Comparison of ENCODE assay signal across 2 cellular contexts in the genomic region with DNA sequence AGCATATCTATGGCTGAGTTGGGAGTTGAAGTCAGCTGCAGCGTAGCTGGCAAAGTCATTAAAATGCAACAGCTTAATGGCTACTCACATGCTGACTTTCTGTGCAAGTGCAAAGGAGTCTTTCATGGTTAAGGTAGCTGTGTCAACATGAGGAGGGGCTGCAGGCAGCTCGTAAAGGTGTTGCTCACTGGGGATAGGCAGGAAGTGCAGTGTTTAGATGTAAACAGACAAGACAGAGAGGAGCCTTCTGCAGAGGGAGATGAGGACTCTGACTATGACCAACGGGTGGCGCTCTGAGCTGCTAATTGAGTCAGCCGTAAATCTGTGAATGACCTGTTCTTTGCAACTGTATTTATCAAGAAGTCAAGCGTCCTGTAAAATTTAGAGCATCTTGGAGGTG.
TF ChIP-seq lines count a peak whose summit lies in the region.

No MANE protein-coding gene starts in this region.

TF ChIP-seq in SK-N-SH, 30 proteins besides CTCF, POLR2A, EP300 and RAD21 (continued from another document):
- TF ChIP-seq, protein P1, sequence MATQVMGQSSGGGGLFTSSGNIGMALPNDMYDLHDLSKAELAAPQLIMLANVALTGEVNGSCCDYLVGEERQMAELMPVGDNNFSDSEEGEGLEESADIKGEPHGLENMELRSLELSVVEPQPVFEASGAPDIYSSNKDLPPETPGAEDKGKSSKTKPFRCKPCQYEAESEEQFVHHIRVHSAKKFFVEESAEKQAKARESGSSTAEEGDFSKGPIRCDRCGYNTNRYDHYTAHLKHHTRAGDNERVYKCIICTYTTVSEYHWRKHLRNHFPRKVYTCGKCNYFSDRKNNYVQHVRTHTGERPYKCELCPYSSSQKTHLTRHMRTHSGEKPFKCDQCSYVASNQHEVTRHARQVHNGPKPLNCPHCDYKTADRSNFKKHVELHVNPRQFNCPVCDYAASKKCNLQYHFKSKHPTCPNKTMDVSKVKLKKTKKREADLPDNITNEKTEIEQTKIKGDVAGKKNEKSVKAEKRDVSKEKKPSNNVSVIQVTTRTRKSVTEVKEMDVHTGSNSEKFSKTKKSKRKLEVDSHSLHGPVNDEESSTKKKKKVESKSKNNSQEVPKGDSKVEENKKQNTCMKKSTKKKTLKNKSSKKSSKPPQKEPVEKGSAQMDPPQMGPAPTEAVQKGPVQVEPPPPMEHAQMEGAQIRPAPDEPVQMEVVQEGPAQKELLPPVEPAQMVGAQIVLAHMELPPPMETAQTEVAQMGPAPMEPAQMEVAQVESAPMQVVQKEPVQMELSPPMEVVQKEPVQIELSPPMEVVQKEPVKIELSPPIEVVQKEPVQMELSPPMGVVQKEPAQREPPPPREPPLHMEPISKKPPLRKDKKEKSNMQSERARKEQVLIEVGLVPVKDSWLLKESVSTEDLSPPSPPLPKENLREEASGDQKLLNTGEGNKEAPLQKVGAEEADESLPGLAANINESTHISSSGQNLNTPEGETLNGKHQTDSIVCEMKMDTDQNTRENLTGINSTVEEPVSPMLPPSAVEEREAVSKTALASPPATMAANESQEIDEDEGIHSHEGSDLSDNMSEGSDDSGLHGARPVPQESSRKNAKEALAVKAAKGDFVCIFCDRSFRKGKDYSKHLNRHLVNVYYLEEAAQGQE (IDR thresholded peaks at IDR 0.05; ENCODE audit: low read depth, low read length): no peak
- TF ChIP-seq MAX (IDR thresholded peaks at IDR 0.05; ENCODE audit: low read depth): no peak
- no peak for TF ChIP-seq GABPA (IDR thresholded peaks at IDR 0.05; ENCODE audit: low read depth)
- no peak for TF ChIP-seq TAF1 (IDR thresholded peaks at IDR 0.05; ENCODE audit: borderline replicate concordance, low read depth, low read length)
- TF ChIP-seq MXI1 (IDR thresholded peaks at IDR 0.05; ENCODE audit: low read depth, low read length): no peak
- no peak for TF ChIP-seq RFX5 (IDR thresholded peaks at IDR 0.05; ENCODE audit: low read length)
- no peak for TF ChIP-seq ZBTB33 (IDR thresholded peaks at IDR 0.05; ENCODE audit: borderline replicate concordance, low read depth)
- TF ChIP-seq NRF1 (IDR thresholded peaks at IDR 0.05; ENCODE audit: low read depth, low read length): no peak
- no peak for TF ChIP-seq POLR2AphosphoS5 (IDR thresholded peaks at IDR 0.05; ENCODE audit: low read depth, low read length)
- no peak for TF ChIP-seq FOSL2 (IDR thresholded peaks at IDR 0.05; ENCODE audit: borderline replicate concordance, low read depth)
- no peak for TF ChIP-seq JUND (IDR thresholded peaks at IDR 0.05)
- no peak for TF ChIP-seq FOXJ3 (CRISPR knock-in tag; IDR thresholded peaks at IDR 0.05)
- TF ChIP-seq SMC3 (IDR thresholded peaks at IDR 0.05; ENCODE audit: low read depth, low read length): no peak

TF ChIP-seq in SK-N-SH treated with all-trans-retinoic acid at 6 μM for 48 hours, 23 proteins besides CTCF, POLR2A, EP300 and RAD21 (continued from another document):
- TF ChIP-seq, protein P2, sequence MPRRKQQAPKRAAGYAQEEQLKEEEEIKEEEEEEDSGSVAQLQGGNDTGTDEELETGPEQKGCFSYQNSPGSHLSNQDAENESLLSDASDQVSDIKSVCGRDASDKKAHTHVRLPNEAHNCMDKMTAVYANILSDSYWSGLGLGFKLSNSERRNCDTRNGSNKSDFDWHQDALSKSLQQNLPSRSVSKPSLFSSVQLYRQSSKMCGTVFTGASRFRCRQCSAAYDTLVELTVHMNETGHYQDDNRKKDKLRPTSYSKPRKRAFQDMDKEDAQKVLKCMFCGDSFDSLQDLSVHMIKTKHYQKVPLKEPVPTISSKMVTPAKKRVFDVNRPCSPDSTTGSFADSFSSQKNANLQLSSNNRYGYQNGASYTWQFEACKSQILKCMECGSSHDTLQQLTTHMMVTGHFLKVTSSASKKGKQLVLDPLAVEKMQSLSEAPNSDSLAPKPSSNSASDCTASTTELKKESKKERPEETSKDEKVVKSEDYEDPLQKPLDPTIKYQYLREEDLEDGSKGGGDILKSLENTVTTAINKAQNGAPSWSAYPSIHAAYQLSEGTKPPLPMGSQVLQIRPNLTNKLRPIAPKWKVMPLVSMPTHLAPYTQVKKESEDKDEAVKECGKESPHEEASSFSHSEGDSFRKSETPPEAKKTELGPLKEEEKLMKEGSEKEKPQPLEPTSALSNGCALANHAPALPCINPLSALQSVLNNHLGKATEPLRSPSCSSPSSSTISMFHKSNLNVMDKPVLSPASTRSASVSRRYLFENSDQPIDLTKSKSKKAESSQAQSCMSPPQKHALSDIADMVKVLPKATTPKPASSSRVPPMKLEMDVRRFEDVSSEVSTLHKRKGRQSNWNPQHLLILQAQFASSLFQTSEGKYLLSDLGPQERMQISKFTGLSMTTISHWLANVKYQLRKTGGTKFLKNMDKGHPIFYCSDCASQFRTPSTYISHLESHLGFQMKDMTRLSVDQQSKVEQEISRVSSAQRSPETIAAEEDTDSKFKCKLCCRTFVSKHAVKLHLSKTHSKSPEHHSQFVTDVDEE (CRISPR knock-in tag; IDR thresholded peaks at IDR 0.05): no peak
